ENCODE assay signal across 17 cellular contexts in genomic region chr3:188861847-188862740, GRCh38.
DNase-seq lines count a peak whose midpoint lies in the region; ATAC-seq and TF ChIP-seq lines count a peak whose summit lies in the region.
"Had no signal": no experiment of that assay in that cellular context is flagged by ENCODE, and none has a peak within 500 bp of the region (broad histone marks: within the 10 kb centered on the region; RNA-seq: fewer than 3 reads in every experiment).

No MANE protein-coding gene starts in this region.

- no peak for ATAC-seq in GM21447 (IDR thresholded peaks at IDR 0.05; ENCODE audit: unreplicated experiment)
- ATAC-seq: GM12878, left cardiac atrium, WTC11 had no signal

- H4K20me1 ChIP-seq in osteoblast (ENCODE audit: insufficient read depth, low read length): peaks cover 2% of the 10 kb centered on the region

- H3K79me2 ChIP-seq in osteoblast (ENCODE audit: insufficient read depth, low read length): peaks cover 3% of the 10 kb centered on the region

- peaks cover 7% of the 10 kb centered on the region for H3K36me3 ChIP-seq in osteoblast (ENCODE audit: insufficient read depth, low read length)

- no peak overlapping the region for H3K4me3 ChIP-seq in osteoblast (ENCODE audit: insufficient read depth, low read length)
- H3K4me3 ChIP-seq: GM12878, stomach had no signal

- H3K4me1 ChIP-seq in osteoblast (ENCODE audit: insufficient read depth, low read length): peaks cover 16% of the 10 kb centered on the region

- no peak overlapping the region for H2AFZ ChIP-seq in osteoblast (ENCODE audit: low read length)

- peak overlapping the region; percentile 46 for H3K27ac ChIP-seq in osteoblast (ENCODE audit: low read depth, low read length)

- DNase-seq in HCEC 1CT (peak; percentile 41), amniotic epithelial cell (ENCODE audit: low read depth) (peak; percentile 80), fibroblast of peridontal ligament (ENCODE audit: extremely low read depth) (peak; percentile 54), osteoblast (ENCODE audit: insufficient read length, low spot score, missing footprints) (no peak), COR-L47 (lab: John Stamatoyannopoulos, UW) (no peak), MV-4-11 (lab: John Stamatoyannopoulos, UW) (no peak), cerebellum (ENCODE audit: low spot score) (no peak)
- DNase-seq: activated gamma-delta T cell; H7; left cardiac atrium; NCI-H2081; NCI-H526; stimulated activated CD4-positive, alpha-beta T cell treated with anti-CD3 and anti-CD28 coated beads, Interleukin-15, amount 100 ng/mL, for 24 hours; stomach had no signal

- peak overlapping the region; percentile 26 for H3K4me2 ChIP-seq in osteoblast (ENCODE audit: insufficient read depth, low read length)

- H3K9me3 ChIP-seq in osteoblast (ENCODE audit: low read depth, low read length): no peaks in the 10 kb centered on the region
- H3K9me3 ChIP-seq: stomach had no signal

- TF ChIP-seq CTCF in osteoblast (IDR thresholded peaks at IDR 0.05; ENCODE audit: extremely low read depth, low read depth, low read length): no peak

- H3K27me3 ChIP-seq in osteoblast (ENCODE audit: insufficient read depth, low read length): no peaks in the 10 kb centered on the region
- H3K27me3 ChIP-seq: stomach had no signal

Comparison
In these comparisons a context has a peak if more than half of its experiments do, and no peak if none do; other contexts are left out.
1. DNase-seq: peak in HCEC 1CT (single experiment), amniotic epithelial cell (single experiment) and fibroblast of peridontal ligament (single experiment); none in osteoblast (single experiment), COR-L47 (single experiment), MV-4-11 (single experiment) and cerebellum (single experiment).